ENCODE assay signal across 17 cellular contexts in genomic region chr3:31777887-31778286, GRCh38.
"Had no signal": no experiment of that assay in that cellular context is flagged by ENCODE, and none has a peak within 500 bp of the region (broad histone marks: within the 10 kb centered on the region; RNA-seq: fewer than 3 reads in every experiment).

No MANE protein-coding gene starts in this region.

- DNase-seq: activated CD4-positive, alpha-beta T cell treated with anti-CD3 and anti-CD28 coated beads, Interleukin-2, amount 50 U/mL, for 1 hour; activated CD8-positive, alpha-beta memory T cell treated with anti-CD3 and anti-CD28 coated beads, Interleukin-2, amount 50 U/mL, for 4 hours; activated naive CD4-positive, alpha-beta T cell treated with anti-CD3 and anti-CD28 coated beads for 36 hours; activated T-cell treated with anti-CD3 and anti-CD28 coated beads, Interleukin-2, amount 50 U/mL, for 4 hours; anterior cingulate cortex; central memory CD4-positive, alpha-beta T cell; dorsolateral prefrontal cortex; foreskin fibroblast; left colon; lower lobe of right lung; stimulated activated CD8-positive, alpha-beta memory T cell treated with anti-CD3 and anti-CD28 coated beads, Interleukin-4, amount 100 ng/mL, for 48 hours; stimulated activated naive CD4-positive, alpha-beta T cell treated with Interleukin-2 at 50 U/mL for 16 hours; thyroid gland had no signal

- H3K9ac ChIP-seq: parathyroid adenoma had no signal

- H3K79me2 ChIP-seq: parathyroid adenoma had no signal

- H3K36me3 ChIP-seq: lower lobe of right lung, thyroid gland had no signal

- H3K27me3 ChIP-seq: dorsolateral prefrontal cortex, hepatocyte, thyroid gland had no signal

- H3K9me3 ChIP-seq: lower lobe of right lung, thyroid gland had no signal

- H2AFZ ChIP-seq: hepatocyte, parathyroid adenoma had no signal

- H3K4me2 ChIP-seq: hepatocyte had no signal

- H3K27ac ChIP-seq: dorsolateral prefrontal cortex, hepatocyte, lower lobe of right lung, parathyroid adenoma, thyroid gland had no signal

- H3K4me3 ChIP-seq: dorsolateral prefrontal cortex, hepatocyte, lower lobe of right lung, thyroid gland had no signal

- H3K4me1 ChIP-seq: lower lobe of right lung, parathyroid adenoma, thyroid gland had no signal

- FAIRE-seq: colon, islet of Langerhans had no signal

- ATAC-seq: left colon, lower lobe of right lung had no signal
